11 cellular contexts compared by ENCODE assay signal in the genomic region with DNA sequence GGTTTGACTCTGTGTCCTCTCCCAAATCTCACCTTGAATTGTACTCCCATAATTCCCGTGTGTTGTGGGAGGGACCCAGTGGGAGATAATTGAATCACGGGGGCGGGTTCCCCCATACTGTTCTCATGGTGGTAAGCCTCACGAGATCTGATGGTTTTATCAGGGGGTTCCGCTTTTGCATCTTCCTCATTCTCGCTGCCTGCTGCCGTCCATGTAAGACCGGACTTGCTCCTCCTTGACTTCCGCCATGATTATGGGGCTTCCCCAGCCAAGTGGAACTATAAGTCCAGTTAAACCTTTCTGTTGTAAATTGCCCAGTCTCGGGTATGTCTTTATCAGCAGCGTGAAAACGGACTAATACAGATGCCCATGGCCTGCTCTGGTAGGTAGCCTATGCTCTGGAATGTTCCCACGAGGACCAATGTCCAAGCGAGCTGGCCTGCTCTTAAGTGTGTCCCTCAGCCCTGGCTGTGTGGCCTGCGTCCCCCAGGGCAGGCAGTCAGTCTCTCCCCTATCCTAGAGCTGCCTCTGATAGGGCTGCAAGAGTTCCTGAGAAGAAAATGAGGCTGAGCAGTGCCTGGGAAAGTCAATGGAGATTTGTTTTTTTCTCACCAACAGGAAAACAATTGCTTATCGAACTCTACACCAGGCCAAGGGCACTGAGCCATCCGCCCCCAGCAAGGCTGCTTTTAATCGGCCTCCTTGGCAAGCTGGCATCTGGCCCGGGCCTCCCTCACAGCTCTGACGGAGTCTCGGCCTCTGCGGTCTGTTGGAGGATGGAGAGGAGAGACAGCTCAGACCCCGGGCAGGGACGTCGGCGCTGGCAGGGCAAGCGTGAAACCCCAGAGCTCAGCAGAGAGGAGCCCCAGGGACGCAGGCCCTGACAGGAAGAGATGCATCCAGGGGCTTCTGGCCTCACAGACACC. TPM values are rescaled to one million over a fixed set of nuclear protein-coding genes. Genes with fewer than 3 reads are reported as not detected.
DNase-seq lines count a peak whose midpoint lies in the region; ATAC-seq, FAIRE-seq and TF ChIP-seq lines count a peak whose summit lies in the region.
"Had no signal": no experiment of that assay in that cellular context is flagged by ENCODE, and none has a peak within 500 bp of the region (broad histone marks: within the 10 kb centered on the region; RNA-seq: fewer than 3 reads in every experiment).

No MANE protein-coding gene starts in this region.

- peaks cover 7% of the 10 kb centered on the region for H3K36me3 Mint-ChIP-seq in astrocyte (ENCODE audit: low read depth, unreplicated experiment)

- DNase-seq in H7 (peak; percentile 46), astrocyte (ENCODE audit: low read depth) (peak; percentile 36), right cardiac atrium (peak; percentile 69 to 92 (median 91)), NCI-H526 treated with DMSO at 0.1 percent for 48 hours (lab: John Stamatoyannopoulos, UW) (no peak), D721Med (ENCODE audit: insufficient read length, low spot score) (no peak)
- DNase-seq in stimulated activated CD4-positive, alpha-beta T cell treated with anti-CD3 and anti-CD28 coated beads, Interleukin-4, amount 100 ng/mL, for 24 hours = no peak
- DNase-seq: mammary epithelial cell, NCI-H2171 treated with DMSO at 0.1 percent for 48 hours had no signal

- H3K27ac Mint-ChIP-seq in astrocyte (ENCODE audit: unreplicated experiment) = no peak overlapping the region
- H3K27ac Mint-ChIP-seq: activated T-helper 1 cell treated with anti-CD3 and anti-CD28 coated beads, Interleukin-12 subunit alpha, Interleukin-12 subunit beta, Interleukin-2, Interleukin-4 antibody, amounts not matched to agents 30 ng/mL and 10 ng/mL and 1 ng/mL, durations not matched to agents 14 hours and 24 hours and 36 hours had no signal

- FAIRE-seq in astrocyte (lab: Jason Lieb, UNC) (no peak), D721Med (lab: Jason Lieb, UNC) (no peak)

- peaks cover 20% of the 10 kb centered on the region for H3K4me1 ChIP-seq in astrocyte (ENCODE audit: insufficient read depth, low read length)
- H3K4me1 ChIP-seq in right cardiac atrium (ENCODE audit: control insufficient read depth, insufficient read depth, low read length) = peaks cover 14% of the 10 kb centered on the region

- H3K27me3 ChIP-seq in H7 (ENCODE audit: control insufficient read depth, insufficient read depth, low read length) (no peaks in the 10 kb centered on the region), astrocyte (ENCODE audit: insufficient read depth, low read length) (no peaks in the 10 kb centered on the region), right cardiac atrium (ENCODE audit: control insufficient read depth, insufficient read depth) (no peaks in the 10 kb centered on the region)

- no peak overlapping the region for H3K4me3 Mint-ChIP-seq in astrocyte (ENCODE audit: unreplicated experiment)
- H3K4me3 Mint-ChIP-seq: activated T-helper 1 cell treated with anti-CD3 and anti-CD28 coated beads, Interleukin-12 subunit alpha, Interleukin-12 subunit beta, Interleukin-2, Interleukin-4 antibody, amounts not matched to agents 30 ng/mL and 10 ng/mL and 1 ng/mL, durations not matched to agents 14 hours and 24 hours and 36 hours had no signal

- no peaks in the 10 kb centered on the region for H3K9me3 Mint-ChIP-seq in astrocyte (ENCODE audit: unreplicated experiment)
- H3K9me3 Mint-ChIP-seq: activated T-helper 1 cell treated with anti-CD3 and anti-CD28 coated beads, Interleukin-12 subunit alpha, Interleukin-12 subunit beta, Interleukin-2, Interleukin-4 antibody, amounts not matched to agents 30 ng/mL and 10 ng/mL and 1 ng/mL, durations not matched to agents 14 hours and 24 hours and 36 hours had no signal

- no peaks in the 10 kb centered on the region for H3K79me2 ChIP-seq in astrocyte (ENCODE audit: insufficient read depth, low read length)

- 54% methylated on average over 28 of the region's 28 CpGs for WGBS in right cardiac atrium

- no peaks in the 10 kb centered on the region for H3K9me3 ChIP-seq in astrocyte (ENCODE audit: insufficient read depth, low read depth, low read length)
- H3K9me3 ChIP-seq in right cardiac atrium (ENCODE audit: control insufficient read depth, low read length) = no peaks in the 10 kb centered on the region

- H3K36me3 ChIP-seq in H7 (replicated peaks; ENCODE audit: control insufficient read depth, insufficient read depth, low read length) = no peaks in the 10 kb centered on the region; the same call in 1 of the 2 replicates
- H3K36me3 ChIP-seq in astrocyte (ENCODE audit: insufficient read depth, low read length) = no peaks in the 10 kb centered on the region

- ATAC-seq in right cardiac atrium (peak; percentile 32 to 55), GM18858 (IDR thresholded peaks at IDR 0.05; ENCODE audit: unreplicated experiment) (no peak)

- H3K4me1 Mint-ChIP-seq in astrocyte (ENCODE audit: low read depth, unreplicated experiment) = no peaks in the 10 kb centered on the region

- no peak for TF ChIP-seq CTCF in astrocyte (IDR thresholded peaks at IDR 0.05; ENCODE audit: insufficient read depth, low read depth, low read length)
- TF ChIP-seq CTCF in D721Med (IDR thresholded peaks at IDR 0.05; ENCODE audit: insufficient read depth, missing control alignments) = no peak

- H4K20me1 ChIP-seq in astrocyte (ENCODE audit: insufficient read depth, low read length) = peaks cover 36% of the 10 kb centered on the region

- peak overlapping the region; percentile 48 for H3K9ac ChIP-seq in astrocyte (ENCODE audit: low read length)

- H3K4me3 ChIP-seq in H7 (ENCODE audit: insufficient read depth, low read depth, low read length) = no peak overlapping the region
- H3K4me3 ChIP-seq in astrocyte (ENCODE audit: insufficient read depth, low read depth, low read length) = no peak overlapping the region
- H3K4me3 ChIP-seq in right cardiac atrium (ENCODE audit: low read length) = no peak overlapping the region
- no peak overlapping the region for H3K4me3 ChIP-seq in skin epidermis

- no peaks in the 10 kb centered on the region for H3K27me3 Mint-ChIP-seq in astrocyte (ENCODE audit: low read depth, unreplicated experiment)

- H3K27ac ChIP-seq in astrocyte (ENCODE audit: low read depth, low read length) = peak overlapping the region; percentile 15
- H3K27ac ChIP-seq in right cardiac atrium (ENCODE audit: low read length) = peak overlapping the region; percentile 61
- peak overlapping the region in 14 of 21 experiments; percentile 5 to 69 (median 58) for H3K27ac ChIP-seq in skin epidermis

- intact Hi-C loops in right cardiac atrium (cut with DNase I) = no loop called here

- H2AFZ ChIP-seq in astrocyte (ENCODE audit: low read depth, low read length) = peak overlapping the region; percentile 6

- H3K4me2 ChIP-seq in astrocyte (ENCODE audit: low read length) = peak overlapping the region; percentile 62

RNA-seq across cellular contexts. Expression of a gene that starts 17.8 kb away (rescaled TPM):
- 11.0 and 11.6 TPM in 2 replicates for total RNA-seq in H7 (2014; rRNA removed; shearing (Covaris generic))
- total RNA-seq in astrocyte = 22.0 and 24.9 TPM in 2 replicates
- 10 to 100 TPM; 15.8 to 22.1 (median 20.6) TPM for total RNA-seq in right cardiac atrium
- polyA plus RNA-seq in right cardiac atrium = 11.3 TPM

Comparison
In these comparisons a context has a peak if more than half of its experiments do, and no peak if none do; other contexts are left out.
1. DNase-seq: peak in H7 (single experiment), astrocyte (single experiment) and right cardiac atrium (3 of 3); none in NCI-H526 treated with DMSO at 0.1 percent for 48 hours (single experiment), stimulated activated CD4-positive, alpha-beta T cell treated with anti-CD3 and anti-CD28 coated beads, Interleukin-4, amount 100 ng/mL, for 24 hours (single experiment) and D721Med (single experiment).
2. Peak in every context shown above with its lines, with median percentiles within 50 percentile points of each other: H3K27ac ChIP-seq.